In genomic region chr2:176093145-176093888, GRCh38 we compare ENCODE assay signal across 9 cellular contexts. TPM values are rescaled to one million over a fixed set of nuclear protein-coding genes. Genes with fewer than 3 reads are reported as not detected.
DNase-seq lines count a peak whose midpoint lies in the region; ATAC-seq and TF ChIP-seq lines count a peak whose summit lies in the region.
"Had no signal": no experiment of that assay in that cellular context is flagged by ENCODE, and none has a peak within 500 bp of the region (broad histone marks: within the 10 kb centered on the region; RNA-seq: fewer than 3 reads in every experiment).

No MANE protein-coding gene starts in this region.

- no peaks in the 10 kb centered on the region for H3K79me2 ChIP-seq in KMS-11 (ENCODE audit: insufficient read depth, low read depth)

- H3K27me3 ChIP-seq in KMS-11 (ENCODE audit: insufficient read depth, low read depth) (no peaks in the 10 kb centered on the region), esophagus (ENCODE audit: control insufficient read depth in 1 of 2, insufficient read depth in 2 of 2, low read length in 2 of 2) (peaks cover 0 to 48% of the 10 kb centered on the region in 2 donors), gastrocnemius medialis (peaks cover 97 to 100% (median 98%) of the 10 kb centered on the region in 3 donors)

- WGBS in esophagus, 2 donors: 2 to 5% methylated on average over 50 to 52 of the region's 52 CpGs

- DNase-seq in SIG-M5 treated with dmso at 0.1 percent for 504 hours (lab: John Stamatoyannopoulos, UW; ENCODE audit: unreplicated experiment): peak; percentile 50
- DNase-seq in SIG-M5 (lab: John Stamatoyannopoulos, UW): no peak
- DNase-seq in gastrocnemius medialis: no peak
- no peak for DNase-seq in G401 (ENCODE audit: low spot score)
- DNase-seq: thyroid gland had no signal

- TF ChIP-seq CTCF in KMS-11 (conservative IDR thresholded peaks at IDR 0.05; ENCODE audit: low read depth, low read length): no peak
- TF ChIP-seq CTCF in gastrocnemius medialis (IDR thresholded peaks at IDR 0.05 in 4 of 5, conservative IDR thresholded peaks at IDR 0.05 in 1 of 5): no peak

- TF ChIP-seq POLR2A in gastrocnemius medialis (IDR thresholded peaks at IDR 0.05): no peak

- H3K9me3 ChIP-seq in esophagus (ENCODE audit: control insufficient read depth in 2 of 2, insufficient read depth in 1 of 2, low read depth in 1 of 2, low read length in 1 of 2): peaks cover 0 to 9% of the 10 kb centered on the region in 2 donors
- H3K9me3 ChIP-seq in gastrocnemius medialis: no peaks in the 10 kb centered on the region
- H3K9me3 ChIP-seq: thyroid gland had no signal

- H3K9ac ChIP-seq in KMS-11: no peak overlapping the region

- H3K36me3 ChIP-seq in KMS-11 (ENCODE audit: insufficient read depth) (no peaks in the 10 kb centered on the region), esophagus (ENCODE audit: control insufficient read depth in 2 of 2, insufficient read depth in 2 of 2, low read length in 1 of 2) (no peaks in the 10 kb centered on the region), gastrocnemius medialis (no peaks in the 10 kb centered on the region)
- H3K36me3 ChIP-seq: thyroid gland had no signal

- H2AFZ ChIP-seq in KMS-11 (ENCODE audit: low read depth): no peak overlapping the region; the same call in 1 of the 2 replicates

- intact Hi-C loops in gastrocnemius medialis (cut with DNase I; ENCODE audit: low total_unique reads): loop anchor here (2.0 kb wide), 1 partner anchor 19 kb away; no protein-coding TSS in a partner anchor

- H3K4me1 ChIP-seq in KMS-11 (ENCODE audit: low read depth, poor library complexity, severe bottlenecking): peaks cover 8% of the 10 kb centered on the region
- H3K4me1 ChIP-seq in esophagus (ENCODE audit: control insufficient read depth in 2 of 2, insufficient read depth in 2 of 2, low read length in 1 of 2): peaks cover 8 to 9% of the 10 kb centered on the region in 2 donors
- H3K4me1 ChIP-seq in gastrocnemius medialis: peaks cover 15 to 16% of the 10 kb centered on the region in 2 donors

- H4K20me1 ChIP-seq in KMS-11 (ENCODE audit: insufficient read depth): no peaks in the 10 kb centered on the region

- H3K27ac ChIP-seq in KMS-11: no peak overlapping the region
- H3K27ac ChIP-seq in esophagus (ENCODE audit: low read depth in 2 of 2, low read length in 1 of 2): no peak overlapping the region
- H3K27ac ChIP-seq in gastrocnemius medialis: no peak overlapping the region
- H3K27ac ChIP-seq: thyroid gland had no signal

- H3K4me3 ChIP-seq in KMS-11 (IDR thresholded peaks at IDR 0.05; ENCODE audit: insufficient read depth, low read depth, low read length): no peak overlapping the region
- peak overlapping the region; percentile 25 to 42 for H3K4me3 ChIP-seq in esophagus (ENCODE audit: low read depth in 1 of 2, low read length in 2 of 2)
- H3K4me3 ChIP-seq in gastrocnemius medialis: peak overlapping the region; percentile 20 to 43 (median 32)

- ATAC-seq in gastrocnemius medialis: no peak
- ATAC-seq in GM21619 (IDR thresholded peaks at IDR 0.05; ENCODE audit: unreplicated experiment): no peak
- no peak for ATAC-seq in HG02642 (IDR thresholded peaks at IDR 0.05; ENCODE audit: poor library complexity, unreplicated experiment)

- H3K4me2 ChIP-seq in KMS-11: 0 out of 2 replicates have a peak overlapping the region, but pooled peaks have one; percentile 20

- in situ Hi-C loops in gastrocnemius medialis (cut with MboI; ENCODE audit: low sequenced_read_pairs in 4 of 4) (loop anchor here in 2 of 4 donors (10.0 to 25.0 kb wide), 2 partner anchors 409 to 731 kb away; no protein-coding TSS in a partner anchor), G401 (cut with HindIII; ENCODE audit: low sequenced_read_pairs) (no loop called here)

RNA-seq across cellular contexts. Expression of gene HOXD13, which starts 0.8 kb away (rescaled TPM):
- not detected for polyA plus RNA-seq in esophagus
- not detected for total RNA-seq in gastrocnemius medialis
- 0.43 TPM in 1 of 2 replicates, not detected in the other for total RNA-seq in G401 (2014; rRNA removed; shearing (Covaris generic))
- total RNA-seq: thyroid gland had no signal

RNA-seq across cellular contexts. Expression of gene HOXD12, which starts 6.3 kb away (rescaled TPM):
- not detected for polyA plus RNA-seq in esophagus
- not detected for total RNA-seq in gastrocnemius medialis
- not detected in 2 replicates for total RNA-seq in G401 (2014; rRNA removed; shearing (Covaris generic))
- total RNA-seq: thyroid gland had no signal

RNA-seq across cellular contexts. Expression of gene EVX2, which starts 9.6 kb away (rescaled TPM):
- not detected for polyA plus RNA-seq in esophagus
- total RNA-seq in gastrocnemius medialis: not detected
- total RNA-seq in G401 (2014; rRNA removed; shearing (Covaris generic)): not detected in 2 replicates
- total RNA-seq: thyroid gland had no signal

RNA-seq across cellular contexts. Expression of gene HOXD11, which starts 13.8 kb away (rescaled TPM):
- polyA plus RNA-seq in esophagus: under 1 TPM in 1 of 2 donors, not detected in 1; 0.08 TPM
- under 1 TPM in 1 of 4 donors, not detected in 3; 0.24 TPM for total RNA-seq in gastrocnemius medialis
- total RNA-seq in G401 (2014; rRNA removed; shearing (Covaris generic)): not detected in 2 replicates
- total RNA-seq: thyroid gland had no signal

RNA-seq across cellular contexts. Expression of gene HOXD10, which starts 23.3 kb away (rescaled TPM):
- polyA plus RNA-seq in esophagus: under 1 TPM; 0.18 to 0.31 TPM
- total RNA-seq in gastrocnemius medialis: under 1 TPM in 1 of 4 donors, not detected in 3; 0.15 TPM
- not detected in 2 replicates for total RNA-seq in G401 (2014; rRNA removed; shearing (Covaris generic))
